ENCODE assay signal across 1 cellular context in genomic region chr22:17268501-17269223, GRCh38.
A peak's percentile ranks its signal among the peaks of the same experiment; 100 is the strongest.
TF ChIP-seq lines count a peak whose summit lies in the region.

No MANE protein-coding gene starts in this region.

TF ChIP-seq in HEK293, 187 proteins besides CTCF, POLR2A, EP300 and RAD21 (continued from another document):
- TF ChIP-seq ZNF394 (tag by site-specific recombination; IDR thresholded peaks at IDR 0.05; ENCODE audit: borderline replicate concordance) = no peak
- TF ChIP-seq GLIS1 (tag by site-specific recombination; IDR thresholded peaks at IDR 0.05) = peak; percentile 62
- TF ChIP-seq PRDM4 (tag by site-specific recombination; IDR thresholded peaks at IDR 0.05) = no peak
- no peak for TF ChIP-seq ELK4 (IDR thresholded peaks at IDR 0.05; ENCODE audit: borderline replicate concordance, low read depth, low read length)
- no peak for TF ChIP-seq ZBTB17 (tag by site-specific recombination; IDR thresholded peaks at IDR 0.05)
